Comparison of ENCODE assay signal across 17 cellular contexts in genomic region chr12:3204716-3205617, GRCh38.
DNase-seq lines count a peak whose midpoint lies in the region; ATAC-seq and TF ChIP-seq lines count a peak whose summit lies in the region.
"Had no signal": no experiment of that assay in that cellular context is flagged by ENCODE, and none has a peak within 500 bp of the region (broad histone marks: within the 10 kb centered on the region; RNA-seq: fewer than 3 reads in every experiment).

No MANE protein-coding gene starts in this region.

- H3K27me3 ChIP-seq in psoas muscle (ENCODE audit: insufficient read depth in 3 of 3, low read length in 2 of 3) = no peaks in the 10 kb centered on the region

- no peak for ATAC-seq in psoas muscle
- no peak for ATAC-seq in HG03521 (IDR thresholded peaks at IDR 0.05; ENCODE audit: unreplicated experiment)
- ATAC-seq in WTC11 = no peak

- H3K4me1 Mint-ChIP-seq in glutamatergic neuron (ENCODE audit: low read depth, unreplicated experiment) = peaks cover 54% of the 10 kb centered on the region
- H3K4me1 Mint-ChIP-seq in WTC11 = peaks cover 37% of the 10 kb centered on the region

- peak; percentile 47 for DNase-seq in DMS 273 treated with DMSO at 0.1 percent for 48 hours (lab: John Stamatoyannopoulos, UW)
- peak; percentile 63 for DNase-seq in NCI-H2227 treated with DMSO at 0.1 percent for 48 hours (lab: John Stamatoyannopoulos, UW)
- no peak for DNase-seq in glutamatergic neuron
- DNase-seq in psoas muscle = no peak
- DNase-seq in WTC11 (ENCODE audit: low spot score) = no peak
- no peak for DNase-seq in HuH-7 (ENCODE audit: low spot score)
- DNase-seq in stimulated activated CD4-positive, alpha-beta T cell treated with anti-CD3 and anti-CD28 coated beads, Interleukin-4, amount 100 ng/mL, for 24 hours = no peak
- DNase-seq: activated CD4-positive, alpha-beta T cell treated with anti-CD3 and anti-CD28 coated beads, Interleukin-2, amount 10 ng/mL, durations not matched to agents 7 days and 5 days; activated naive CD4-positive, alpha-beta T cell treated with anti-CD3 and anti-CD28 coated beads for 36 hours; GF-D8; HFFc6; NCI-H1930; stimulated activated CD4-positive, alpha-beta T cell treated with anti-CD3 and anti-CD28 coated beads, Interleukin-15, amount 100 ng/mL, for 24 hours had no signal

- peak overlapping the region; percentile 89 for H3K27ac ChIP-seq in psoas muscle
- H3K27ac ChIP-seq: epithelial cell of prostate had no signal

- intact Hi-C loops in psoas muscle (cut with DNase I) = loop anchor here (5.0 kb wide), 5 partner anchors 32 to 133 kb away; no protein-coding TSS in a partner anchor

- peaks cover 51% of the 10 kb centered on the region for H3K4me1 ChIP-seq in psoas muscle

- no peaks in the 10 kb centered on the region for H3K9me3 ChIP-seq in psoas muscle

- 75 to 85% (median 76%) methylated on average over 16 of the region's 16 CpGs for WGBS in psoas muscle, 3 donors

- H3K9me3 Mint-ChIP-seq in glutamatergic neuron (ENCODE audit: unreplicated experiment) (peaks cover 31% of the 10 kb centered on the region), WTC11 (no peaks in the 10 kb centered on the region)
- H3K9me3 Mint-ChIP-seq: activated CD4-positive, alpha-beta T cell treated with anti-CD3 and anti-CD28 coated beads, Interleukin-2, amount 10 ng/mL, durations not matched to agents 7 days and 5 days; activated naive CD4-positive, alpha-beta T cell treated with anti-CD3 and anti-CD28 coated beads for 36 hours; dendritic cell treated with granulocyte-macrophage colony-stimulating factor and Interleukin-4, amounts not matched to agents 40 ng/mL and 50 ng/mL, for 4 days; HFFc6; stimulated activated naive CD8-positive, alpha-beta T cell treated with anti-CD3 and anti-CD28 coated beads, Interleukin-15, Interleukin-2, amounts not matched to agents 100 ng/mL and 50 ng/mL, for 24 hours had no signal

- H3K27me3 Mint-ChIP-seq in glutamatergic neuron (ENCODE audit: unreplicated experiment) (peaks cover 25% of the 10 kb centered on the region), WTC11 (ENCODE audit: low read depth) (peaks cover 24% of the 10 kb centered on the region)

- H3K36me3 Mint-ChIP-seq in glutamatergic neuron (ENCODE audit: unreplicated experiment) (peaks cover 5% of the 10 kb centered on the region), WTC11 (no peaks in the 10 kb centered on the region)

- H3K27ac Mint-ChIP-seq in glutamatergic neuron (ENCODE audit: unreplicated experiment) (peak overlapping the region; percentile 56), WTC11 (no peak overlapping the region)
- H3K27ac Mint-ChIP-seq: activated CD4-positive, alpha-beta T cell treated with anti-CD3 and anti-CD28 coated beads, Interleukin-2, amount 10 ng/mL, durations not matched to agents 7 days and 5 days; activated naive CD4-positive, alpha-beta T cell treated with anti-CD3 and anti-CD28 coated beads for 36 hours; dendritic cell treated with granulocyte-macrophage colony-stimulating factor and Interleukin-4, amounts not matched to agents 40 ng/mL and 50 ng/mL, for 4 days; HFFc6; stimulated activated naive CD8-positive, alpha-beta T cell treated with anti-CD3 and anti-CD28 coated beads, Interleukin-15, Interleukin-2, amounts not matched to agents 100 ng/mL and 50 ng/mL, for 24 hours had no signal

- H3K4me3 ChIP-seq in psoas muscle = no peak overlapping the region

- H3K4me3 Mint-ChIP-seq in glutamatergic neuron (ENCODE audit: unreplicated experiment) = peak overlapping the region; percentile 97
- H3K4me3 Mint-ChIP-seq in WTC11 = no peak overlapping the region
- H3K4me3 Mint-ChIP-seq: activated CD4-positive, alpha-beta T cell treated with anti-CD3 and anti-CD28 coated beads, Interleukin-2, amount 10 ng/mL, durations not matched to agents 7 days and 5 days; activated naive CD4-positive, alpha-beta T cell treated with anti-CD3 and anti-CD28 coated beads for 36 hours; dendritic cell treated with granulocyte-macrophage colony-stimulating factor and Interleukin-4, amounts not matched to agents 40 ng/mL and 50 ng/mL, for 4 days; HFFc6; stimulated activated naive CD8-positive, alpha-beta T cell treated with anti-CD3 and anti-CD28 coated beads, Interleukin-15, Interleukin-2, amounts not matched to agents 100 ng/mL and 50 ng/mL, for 24 hours had no signal

- H3K36me3 ChIP-seq in psoas muscle (ENCODE audit: insufficient read depth in 1 of 2, low read depth in 1 of 2) = no peaks in the 10 kb centered on the region

- TF ChIP-seq CTCF in glutamatergic neuron (IDR thresholded peaks at IDR 0.05; ENCODE audit: partially characterized antibody, unreplicated experiment) (peak; percentile 6), psoas muscle (IDR thresholded peaks at IDR 0.05) (no peak), WTC11 (IDR thresholded peaks at IDR 0.05) (no peak)

- POLR2A ChIA-PET in WTC11 (lab: Charles Lee) = no interaction called here

- CTCF ChIA-PET in WTC11 (lab: Charles Lee) = interaction anchor here (0.6 to 8.1 kb wide), 5 partner anchors 24 to 344 kb away, joined by 3 to 243 read pairs (median 3); no protein-coding TSS in a partner anchor

TF ChIP-seq in WTC11, 78 proteins besides CTCF, POLR2A, EP300 and RAD21:
- TF ChIP-seq CREB1 (CRISPR knock-in tag; IDR thresholded peaks at IDR 0.05) (no peak), ZMAT4 (CRISPR knock-in tag; IDR thresholded peaks at IDR 0.05) (no peak), ERG (CRISPR knock-in tag; IDR thresholded peaks at IDR 0.05) (no peak), NFYB (CRISPR knock-in tag; conservative IDR thresholded peaks at IDR 0.05; ENCODE audit: low read depth) (no peak), ZNF232 (CRISPR knock-in tag; IDR thresholded peaks at IDR 0.05) (no peak), NFE2L1 (CRISPR knock-in tag; IDR thresholded peaks at IDR 0.05) (no peak), FOXJ3 (CRISPR knock-in tag; IDR thresholded peaks at IDR 0.05; ENCODE audit: borderline replicate concordance) (no peak), OVOL2 (CRISPR knock-in tag; IDR thresholded peaks at IDR 0.05; ENCODE audit: borderline replicate concordance) (no peak), ETV6 (CRISPR knock-in tag; IDR thresholded peaks at IDR 0.05) (no peak), PREB (CRISPR knock-in tag; IDR thresholded peaks at IDR 0.05; ENCODE audit: borderline replicate concordance) (no peak)

Comparison
In these comparisons a context has a peak if more than half of its experiments do, and no peak if none do; other contexts are left out.
1. DNase-seq: peak in DMS 273 treated with DMSO at 0.1 percent for 48 hours (single experiment) and NCI-H2227 treated with DMSO at 0.1 percent for 48 hours (single experiment); none in glutamatergic neuron (single experiment), psoas muscle (0 of 2), WTC11 (single experiment), HuH-7 (single experiment) and stimulated activated CD4-positive, alpha-beta T cell treated with anti-CD3 and anti-CD28 coated beads, Interleukin-4, amount 100 ng/mL, for 24 hours (single experiment).